In the genomic region with DNA sequence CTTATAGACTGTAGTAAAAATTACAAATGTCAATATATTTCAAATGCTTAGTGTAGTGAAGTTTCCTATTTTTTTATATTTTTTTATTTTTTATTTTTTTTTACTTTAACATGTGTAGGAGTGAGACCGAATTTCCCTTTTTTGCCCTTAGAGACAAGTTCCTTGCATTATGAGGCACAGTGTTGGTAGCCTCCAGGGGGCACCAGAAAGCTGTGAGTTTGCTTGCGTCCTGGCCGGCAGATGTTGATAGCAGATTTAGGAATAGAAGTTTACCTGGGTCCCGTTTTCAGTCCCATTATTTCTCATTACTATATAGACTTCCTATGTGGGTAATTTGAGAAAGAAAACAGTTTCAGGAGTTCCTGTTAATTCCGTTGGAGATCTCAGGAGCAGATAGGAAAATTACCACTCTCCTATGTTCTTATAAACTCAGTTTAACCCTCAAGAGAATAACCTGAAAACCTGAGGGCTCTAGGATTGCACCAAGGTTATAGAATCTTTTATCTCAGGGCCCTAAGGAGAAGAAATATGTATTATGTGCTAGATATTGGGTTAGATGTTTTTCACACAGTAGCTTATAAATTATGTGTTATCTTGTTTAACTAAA, we compare ENCODE assay signal across 8 cellular contexts.
DNase-seq lines count a peak whose midpoint lies in the region; ATAC-seq, FAIRE-seq and TF ChIP-seq lines count a peak whose summit lies in the region.

No MANE protein-coding gene starts in this region.

- H3F3A ChIP-seq in OCI-LY1 (ENCODE audit: insufficient read depth, low read length) = no peaks in the 10 kb centered on the region

- TF ChIP-seq CTCF in OCI-LY1 (IDR thresholded peaks at IDR 0.05; ENCODE audit: low read length) (peak; percentile 83), right atrium auricular region (IDR thresholded peaks at IDR 0.05) (peak; percentile 72 to 75)

- peaks cover 16% of the 10 kb centered on the region for H3K27me3 Mint-ChIP-seq in activated naive CD8-positive, alpha-beta T cell treated with anti-CD3 and anti-CD28 coated beads, Interleukin-2, amount 10 ng/mL, durations not matched to agents 7 days and 5 days

- H2AFZ ChIP-seq in OCI-LY1 (ENCODE audit: low read length) = no peak overlapping the region

- no peak overlapping the region for H3K27ac Mint-ChIP-seq in activated naive CD8-positive, alpha-beta T cell treated with anti-CD3 and anti-CD28 coated beads, Interleukin-2, amount 10 ng/mL, durations not matched to agents 7 days and 5 days

- H3K27ac ChIP-seq in OCI-LY1 (ENCODE audit: low read depth, low read length, poor library complexity, severe bottlenecking) = no peak overlapping the region
- no peak overlapping the region for H3K27ac ChIP-seq in right atrium auricular region
- H3K27ac ChIP-seq in small intestine (ENCODE audit: low read depth in 1 of 2, low read length in 1 of 2) = no peak overlapping the region

- H3K9ac ChIP-seq in OCI-LY1 (ENCODE audit: low read length) = no peak overlapping the region

- WGBS in small intestine, 3 donors = 2 to 7% (median 7%) methylated on average over 5 of the region's 5 CpGs

- H3K4me1 Mint-ChIP-seq in activated naive CD8-positive, alpha-beta T cell treated with anti-CD3 and anti-CD28 coated beads, Interleukin-2, amount 10 ng/mL, durations not matched to agents 7 days and 5 days = no peaks in the 10 kb centered on the region

- H3K36me3 ChIP-seq in OCI-LY1 (ENCODE audit: insufficient read depth, low read length) (no peaks in the 10 kb centered on the region), right atrium auricular region (no peaks in the 10 kb centered on the region), small intestine (ENCODE audit: control insufficient read depth in 2 of 2, insufficient read depth in 2 of 2, low read length in 2 of 2) (no peaks in the 10 kb centered on the region)

- H3K9me3 ChIP-seq in OCI-LY1 (ENCODE audit: low read length) = no peaks in the 10 kb centered on the region
- no peaks in the 10 kb centered on the region for H3K9me3 ChIP-seq in right atrium auricular region
- no peaks in the 10 kb centered on the region for H3K9me3 ChIP-seq in small intestine (ENCODE audit: control insufficient read depth, low read depth)

- H3K4me3 ChIP-seq in OCI-LY1 (ENCODE audit: low read depth, low read length, poor library complexity, severe bottlenecking) (no peak overlapping the region), right atrium auricular region (no peak overlapping the region), small intestine (ENCODE audit: low read depth in 1 of 2, low read length in 2 of 2) (no peak overlapping the region)

- FAIRE-seq in small intestine (lab: Jason Lieb, UNC) = no peak

- H3K9me2 ChIP-seq in OCI-LY1 (ENCODE audit: low read depth, low read length) = no peaks in the 10 kb centered on the region

- H3K9me3 Mint-ChIP-seq in activated naive CD8-positive, alpha-beta T cell treated with anti-CD3 and anti-CD28 coated beads, Interleukin-2, amount 10 ng/mL, durations not matched to agents 7 days and 5 days = no peaks in the 10 kb centered on the region

- H3K4me3 Mint-ChIP-seq in activated naive CD8-positive, alpha-beta T cell treated with anti-CD3 and anti-CD28 coated beads, Interleukin-2, amount 10 ng/mL, durations not matched to agents 7 days and 5 days = no peak overlapping the region

- no peak overlapping the region for H3K4me2 ChIP-seq in OCI-LY1 (ENCODE audit: low read length)

- POLR2A ChIA-PET in activated naive CD8-positive, alpha-beta T cell treated with anti-CD3 and anti-CD28 coated beads, Interleukin-2, amount 10 ng/mL, durations not matched to agents 7 days and 5 days (lab: Charles Lee) = no interaction called here

- peak; percentile 89 for ATAC-seq in GM21447 (IDR thresholded peaks at IDR 0.05; ENCODE audit: unreplicated experiment)
- ATAC-seq in activated naive CD8-positive, alpha-beta T cell treated with anti-CD3 and anti-CD28 coated beads, Interleukin-2, amount 10 ng/mL, durations not matched to agents 7 days and 5 days (ENCODE audit: low read depth) = no peak

- H3K27me3 ChIP-seq in OCI-LY1 (ENCODE audit: insufficient read depth, low read length) (no peaks in the 10 kb centered on the region), right atrium auricular region (no peaks in the 10 kb centered on the region), small intestine (ENCODE audit: control insufficient read depth in 2 of 2, insufficient read depth in 2 of 2, low read length in 2 of 2) (no peaks in the 10 kb centered on the region)

- no peaks in the 10 kb centered on the region for H3K36me3 Mint-ChIP-seq in activated naive CD8-positive, alpha-beta T cell treated with anti-CD3 and anti-CD28 coated beads, Interleukin-2, amount 10 ng/mL, durations not matched to agents 7 days and 5 days

- H4K20me1 ChIP-seq in OCI-LY1 (ENCODE audit: insufficient read depth, low read length) = no peaks in the 10 kb centered on the region

- H3K79me2 ChIP-seq in OCI-LY1 (ENCODE audit: insufficient read depth, low read length) = no peaks in the 10 kb centered on the region

- H3K4me1 ChIP-seq in OCI-LY1 (ENCODE audit: insufficient read depth, low read length, severe bottlenecking) (no peaks in the 10 kb centered on the region), right atrium auricular region (no peaks in the 10 kb centered on the region), small intestine (ENCODE audit: control insufficient read depth in 2 of 2, insufficient read depth in 1 of 2, low read depth in 1 of 2, low read length in 1 of 2) (no peaks in the 10 kb centered on the region)

- DNase-seq in EL = peak; percentile 68
- DNase-seq in HPDE6-E6E7 (ENCODE audit: extremely low spot score) = peak; percentile 37
- peak; percentile 38 for DNase-seq in activated naive CD8-positive, alpha-beta T cell treated with anti-CD3 and anti-CD28 coated beads, Interleukin-2, amount 10 ng/mL, durations not matched to agents 7 days and 5 days
- DNase-seq in right atrium auricular region (ENCODE audit: low spot score) = peak; percentile 87
- DNase-seq in small intestine = peak; percentile 49
- no peak for DNase-seq in GOT3 (lab: John Stamatoyannopoulos, UW)
